9 cellular contexts compared by ENCODE assay signal in the genomic region with DNA sequence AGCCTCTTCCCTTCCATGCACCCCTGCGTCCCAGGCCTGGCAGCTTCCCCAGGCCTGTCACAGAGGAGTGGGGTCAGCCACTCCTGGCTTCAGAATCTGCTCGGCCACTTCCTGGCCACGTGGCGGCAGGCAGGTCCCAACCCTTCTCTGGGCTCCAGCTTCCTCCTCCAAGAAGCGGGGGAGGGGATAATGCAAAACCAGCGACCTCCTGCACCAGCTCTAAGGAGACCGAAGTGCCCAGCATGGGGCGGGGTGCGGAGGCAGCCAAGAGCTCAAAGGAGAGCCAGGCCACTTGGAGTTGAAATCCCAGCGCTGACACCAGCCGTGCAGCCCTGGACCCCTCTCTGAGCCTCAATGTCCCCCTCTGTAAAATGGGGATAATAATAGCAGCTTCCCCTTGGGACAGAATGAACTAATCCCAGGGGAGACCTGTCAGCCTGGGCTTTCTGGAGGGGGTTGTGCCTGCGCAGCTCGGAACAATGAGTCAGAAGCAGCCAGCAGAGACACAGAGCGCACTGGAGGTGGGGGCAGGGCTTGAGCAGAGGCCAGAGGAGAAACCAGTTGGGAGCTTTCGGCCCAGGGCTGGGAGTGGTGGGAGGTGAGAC. TPM values are rescaled to one million over a fixed set of nuclear protein-coding genes. Genes with fewer than 3 reads are reported as not detected.
DNase-seq lines count a peak whose midpoint lies in the region; ATAC-seq and TF ChIP-seq lines count a peak whose summit lies in the region.
"Had no signal": no experiment of that assay in that cellular context is flagged by ENCODE, and none has a peak within 500 bp of the region (broad histone marks: within the 10 kb centered on the region; RNA-seq: fewer than 3 reads in every experiment).

No MANE protein-coding gene starts in this region.

- no peaks in the 10 kb centered on the region for H3K36me3 Mint-ChIP-seq in neural crest cell (ENCODE audit: low read depth)
- no peaks in the 10 kb centered on the region for H3K36me3 Mint-ChIP-seq in activated naive CD4-positive, alpha-beta T cell treated with anti-CD3 and anti-CD28 coated beads, Interleukin-2, amount 50 U/mL, for 72 hours

- DNase-seq in HCEC 1CT (peak; percentile 88), SKM-1 treated with dmso at 0.1 percent for 144 hours (lab: John Stamatoyannopoulos, UW; ENCODE audit: unreplicated experiment) (peak; percentile 90), fibroblast of the conjunctiva (ENCODE audit: low read depth) (peak; percentile 77), neural crest cell (ENCODE audit: low read depth, low spot score) (no peak), NCI-H2196 (lab: John Stamatoyannopoulos, UW; ENCODE audit: unreplicated experiment) (no peak), HuH-7.5 (ENCODE audit: low spot score) (no peak), NCI-H2081 treated with DMSO at 0.1 percent for 48 hours (lab: John Stamatoyannopoulos, UW) (no peak)
- DNase-seq in activated naive CD4-positive, alpha-beta T cell treated with anti-CD3 and anti-CD28 coated beads, Interleukin-2, amount 50 U/mL, for 72 hours (ENCODE audit: low spot score in 2 of 2), result no peak

- TF ChIP-seq CTCF in neural crest cell (conservative IDR thresholded peaks at IDR 0.05), result no peak

- no peaks in the 10 kb centered on the region for H3K27me3 Mint-ChIP-seq in neural crest cell (ENCODE audit: low read depth)

- H3K9me3 Mint-ChIP-seq in neural crest cell, result no peaks in the 10 kb centered on the region
- H3K9me3 Mint-ChIP-seq in activated naive CD4-positive, alpha-beta T cell treated with anti-CD3 and anti-CD28 coated beads, Interleukin-2, amount 50 U/mL, for 72 hours, result no peaks in the 10 kb centered on the region

- ATAC-seq in activated naive CD4-positive, alpha-beta T cell treated with anti-CD3 and anti-CD28 coated beads, Interleukin-2, amount 50 U/mL, for 72 hours, result no peak

- peak overlapping the region; percentile 78 for H3K27ac Mint-ChIP-seq in neural crest cell (ENCODE audit: unreplicated experiment)
- no peak overlapping the region for H3K27ac Mint-ChIP-seq in activated naive CD4-positive, alpha-beta T cell treated with anti-CD3 and anti-CD28 coated beads, Interleukin-2, amount 50 U/mL, for 72 hours

- H3K4me1 Mint-ChIP-seq in neural crest cell, result peaks cover 84% of the 10 kb centered on the region

- peak overlapping the region; percentile 54 for H3K4me3 Mint-ChIP-seq in neural crest cell

RNA-seq across cellular contexts. Expression of gene PICK1, which starts 22.8 kb away (rescaled TPM):
- total RNA-seq in neural crest cell, result 20.1 and 24.0 TPM in 2 replicates
- total RNA-seq in activated naive CD4-positive, alpha-beta T cell treated with anti-CD3 and anti-CD28 coated beads, Interleukin-2, amount 50 U/mL, for 72 hours, result 10 to 100 TPM; 25.1 to 26.7 TPM

RNA-seq across cellular contexts. Expression of gene SLC16A8, which starts 49.6 kb away (rescaled TPM):
- total RNA-seq in neural crest cell, result 0.26 TPM in 1 of 2 replicates, not detected in the other
- under 1 TPM in 1 of 2 donors, not detected in 1; 0.39 TPM for total RNA-seq in activated naive CD4-positive, alpha-beta T cell treated with anti-CD3 and anti-CD28 coated beads, Interleukin-2, amount 50 U/mL, for 72 hours
- total RNA-seq: T-helper 2 cell treated with Interferon-gamma antibody and Interleukin-4, amounts not matched to agents 100 ng/mL and 5 ng/mL, for 36 hours had no signal

RNA-seq across cellular contexts. Expression of gene SOX10, which starts 50.0 kb away (rescaled TPM):
- 279 and 293 TPM in 2 replicates for total RNA-seq in neural crest cell
- not detected for total RNA-seq in activated naive CD4-positive, alpha-beta T cell treated with anti-CD3 and anti-CD28 coated beads, Interleukin-2, amount 50 U/mL, for 72 hours
- total RNA-seq: T-helper 2 cell treated with Interferon-gamma antibody and Interleukin-4, amounts not matched to agents 100 ng/mL and 5 ng/mL, for 36 hours had no signal

Comparison
In these comparisons a context has a peak if more than half of its experiments do, and no peak if none do; other contexts are left out.
1. DNase-seq: peak in HCEC 1CT (single experiment), SKM-1 treated with dmso at 0.1 percent for 144 hours (single experiment) and fibroblast of the conjunctiva (single experiment); none in neural crest cell (single experiment), NCI-H2196 (single experiment), HuH-7.5 (single experiment), activated naive CD4-positive, alpha-beta T cell treated with anti-CD3 and anti-CD28 coated beads, Interleukin-2, amount 50 U/mL, for 72 hours (0 of 2) and NCI-H2081 treated with DMSO at 0.1 percent for 48 hours (single experiment).
2. RNA of gene SOX10, which starts 50.0 kb away (total RNA-seq): 279 to 293 TPM in neural crest cell; not detected in activated naive CD4-positive, alpha-beta T cell treated with anti-CD3 and anti-CD28 coated beads, Interleukin-2, amount 50 U/mL, for 72 hours; every median in the first group is over 100 times any median in the second.